ENCODE assay signal across 16 cellular contexts in genomic region chr2:151851761-151852160, GRCh38. TPM values are rescaled to one million over a fixed set of nuclear protein-coding genes. Genes with fewer than 3 reads are reported as not detected.
DNase-seq lines count a peak whose midpoint lies in the region; ATAC-seq and TF ChIP-seq lines count a peak whose summit lies in the region.
"Had no signal": no experiment of that assay in that cellular context is flagged by ENCODE, and none has a peak within 500 bp of the region (broad histone marks: within the 10 kb centered on the region; RNA-seq: fewer than 3 reads in every experiment).

No MANE protein-coding gene starts in this region.

- DNase-seq in PC-9 (peak; percentile 6 to 68), fibroblast of the aortic adventitia (ENCODE audit: low read depth) (peak; percentile 8), renal cortical epithelial cell (ENCODE audit: low read depth) (peak; percentile 81), hippocampal formation (lab: John Stamatoyannopoulos, UW) (no peak), uterus (no peak)
- DNase-seq: activated CD4-positive, CD25-positive, alpha-beta regulatory T cell; brain microvascular endothelial cell; CD4-positive, alpha-beta memory T cell; gastrocnemius medialis; NCI-H1105 treated with DMSO at 0.1 percent for 48 hours; stimulated activated CD4-positive, alpha-beta T cell treated with anti-CD3 and anti-CD28 coated beads, Interleukin-4, amount 100 ng/mL, for 1 hour; T-helper 1 cell had no signal

- H3K27ac ChIP-seq in HEK293 (ENCODE audit: extremely low read depth, low read depth, low read length) (no peak overlapping the region), PC-9 (no peak overlapping the region), uterus (no peak overlapping the region)
- H3K27ac ChIP-seq: brain microvascular endothelial cell, gastrocnemius medialis, tibial nerve had no signal

- H3K9me3 ChIP-seq in HEK293 (ENCODE audit: control insufficient read depth, insufficient read depth, low read depth, low read length) (no peaks in the 10 kb centered on the region), PC-9 (ENCODE audit: insufficient read depth, low read depth) (no peaks in the 10 kb centered on the region), uterus (no peaks in the 10 kb centered on the region)
- H3K9me3 ChIP-seq: gastrocnemius medialis, tibial nerve had no signal

- POLR2A ChIA-PET in HEK293 (lab: Yijun Ruan, JAX), result interaction anchor here (0.9 kb wide), 1 partner anchor 24 kb away, joined by 4 read pairs; the partner anchor contains the start of gene ARL5A
- POLR2A ChIA-PET in PC-9 (lab: Charles Lee; ENCODE audit: unreplicated experiment), result interaction anchor here (0.6 to 0.7 kb wide), 4 partner anchors 24 to 30 kb away, joined by 5 to 46 read pairs (median 6); partner anchors contain the start of gene ARL5A

- no peaks in the 10 kb centered on the region; the same call in 1 of the 2 replicates for H3F3A ChIP-seq in PC-9 (ENCODE audit: insufficient read depth, low read depth)

- no peak for TF ChIP-seq POLR2A in uterus (IDR thresholded peaks at IDR 0.05)

- H3K4me2 ChIP-seq in PC-9, result 0 out of 2 replicates have a peak overlapping the region, but pooled peaks have one; percentile 14

- no peaks in the 10 kb centered on the region for H3K79me2 ChIP-seq in PC-9 (ENCODE audit: low read depth)

- H3K4me1 ChIP-seq in HEK293 (ENCODE audit: control insufficient read depth, insufficient read depth, low read length), result peaks cover 30% of the 10 kb centered on the region
- no peaks in the 10 kb centered on the region for H3K4me1 ChIP-seq in PC-9 (replicated peaks; ENCODE audit: insufficient read depth)
- no peaks in the 10 kb centered on the region for H3K4me1 ChIP-seq in uterus

- CTCF ChIA-PET in HEK293 (lab: Yijun Ruan, JAX) (interaction anchor here (0.6 to 0.9 kb wide), 2 partner anchors 146 to 173 kb away, joined by 4 to 5 read pairs; no protein-coding TSS in a partner anchor), PC-9 (lab: Charles Lee) (no interaction called here)

- ATAC-seq in HG02973 (IDR thresholded peaks at IDR 0.05; ENCODE audit: unreplicated experiment) (no peak), GM19324 (IDR thresholded peaks at IDR 0.05; ENCODE audit: low FRiP score, unreplicated experiment) (no peak)
- ATAC-seq: gastrocnemius medialis had no signal

- H3K4me3 ChIP-seq in HEK293 (ENCODE audit: low read depth, low read length) (no peak overlapping the region), PC-9 (no peak overlapping the region), fibroblast of the aortic adventitia (ENCODE audit: low read depth, low read length) (no peak overlapping the region), uterus (no peak overlapping the region)
- H3K4me3 ChIP-seq: gastrocnemius medialis, tibial nerve had no signal

- no peak overlapping the region for H2AFZ ChIP-seq in PC-9

- no peaks in the 10 kb centered on the region for H4K20me1 ChIP-seq in PC-9 (ENCODE audit: insufficient read depth)

- TF ChIP-seq CTCF in HEK293 (tag by site-specific recombination; IDR thresholded peaks at IDR 0.05) (no peak), PC-9 (conservative IDR thresholded peaks at IDR 0.05) (no peak), fibroblast of the aortic adventitia (IDR thresholded peaks at IDR 0.05; ENCODE audit: insufficient read depth, low read length) (no peak), uterus (IDR thresholded peaks at IDR 0.05) (no peak)

- no peaks in the 10 kb centered on the region for H3K36me3 ChIP-seq in HEK293 (ENCODE audit: control insufficient read depth in 2 of 2, insufficient read depth in 1 of 2, low read length in 2 of 2)
- no peaks in the 10 kb centered on the region for H3K36me3 ChIP-seq in PC-9 (ENCODE audit: low read depth)
- H3K36me3 ChIP-seq in uterus, result no peaks in the 10 kb centered on the region
- H3K36me3 ChIP-seq: brain microvascular endothelial cell, gastrocnemius medialis, tibial nerve had no signal

- no TSS peak for BruUV-seq in PC-9 (replicated peaks; lab: Mats Ljungman, UMichigan)

- intact Hi-C loops in PC-9 (cut with micrococcal nuclease; ENCODE audit: unreplicated experiment), result no loop called here
- intact Hi-C loops in uterus (cut with DNase I; ENCODE audit: low total_unique reads), result no loop called here

- H3K27me3 ChIP-seq in PC-9 (ENCODE audit: insufficient read depth, low read depth) (no peaks in the 10 kb centered on the region), uterus (no peaks in the 10 kb centered on the region)
- H3K27me3 ChIP-seq: brain microvascular endothelial cell, gastrocnemius medialis, tibial nerve had no signal

- no peaks in the 10 kb centered on the region for H3K9me2 ChIP-seq in PC-9 (ENCODE audit: insufficient read depth)

TF ChIP-seq in HEK293, 187 proteins besides CTCF, POLR2A, EP300 and RAD21:
- 0 out of 2 replicates have a peak, but pooled peaks have one; percentile 14 for TF ChIP-seq KLF8 (tag by site-specific recombination; IDR thresholded peaks at IDR 0.05)
- 0 out of 2 replicates have a peak, but pooled peaks have one; percentile 13 for TF ChIP-seq ZNF10 (tag by site-specific recombination; IDR thresholded peaks at IDR 0.05)
- no peak for TF ChIP-seq ZNF610 (tag by site-specific recombination; IDR thresholded peaks at IDR 0.05; ENCODE audit: borderline replicate concordance)
- TF ChIP-seq SP7 (tag by site-specific recombination; IDR thresholded peaks at IDR 0.05), result 0 out of 2 replicates have a peak, but pooled peaks have one; percentile 20
TF ChIP-seq in HEK293: peak in this region for 3.

RNA-seq across cellular contexts. Expression of gene ARL5A, which starts 23.5 kb away (rescaled TPM):
- total RNA-seq in PC-9 (2021) (36.1 and 47.5 TPM in 2 replicates), fibroblast of the aortic adventitia (ENCODE audit: low replicate concordance) (45.6 and 161 TPM in 2 replicates), renal cortical epithelial cell (85.4 and 97.2 TPM in 2 replicates), uterus (100 to 1,000 TPM in 1 of 4 donors, 10 to 100 TPM in 3; 21.2 to 101 (median 40.7) TPM)

Comparison
In these comparisons a context has a peak if more than half of its experiments do, and no peak if none do; other contexts are left out.
1. DNase-seq: peak in PC-9 (2 of 2), fibroblast of the aortic adventitia (single experiment) and renal cortical epithelial cell (single experiment); none in hippocampal formation (0 of 2) and uterus (0 of 2).